ENCODE assay signal across 1 cellular context in genomic region chr1:236140705-236141446, GRCh38.
TF ChIP-seq lines count a peak whose summit lies in the region.

No MANE protein-coding gene starts in this region.

TF ChIP-seq in A549, 52 proteins besides CTCF, POLR2A, EP300 and RAD21 (continued from another document):
- TF ChIP-seq KDM1A (IDR thresholded peaks at IDR 0.05; ENCODE audit: low read depth), result no peak
- no peak for TF ChIP-seq PBX3 (IDR thresholded peaks at IDR 0.05)
